Comparison of ENCODE assay signal across 1 cellular context in genomic region chr12:49658276-49658675, GRCh38.
TF ChIP-seq lines count a peak whose summit lies in the region.

No MANE protein-coding gene starts in this region.

TF ChIP-seq in HepG2, 621 proteins besides CTCF, POLR2A, EP300 and RAD21:
- TF ChIP-seq, protein P1, sequence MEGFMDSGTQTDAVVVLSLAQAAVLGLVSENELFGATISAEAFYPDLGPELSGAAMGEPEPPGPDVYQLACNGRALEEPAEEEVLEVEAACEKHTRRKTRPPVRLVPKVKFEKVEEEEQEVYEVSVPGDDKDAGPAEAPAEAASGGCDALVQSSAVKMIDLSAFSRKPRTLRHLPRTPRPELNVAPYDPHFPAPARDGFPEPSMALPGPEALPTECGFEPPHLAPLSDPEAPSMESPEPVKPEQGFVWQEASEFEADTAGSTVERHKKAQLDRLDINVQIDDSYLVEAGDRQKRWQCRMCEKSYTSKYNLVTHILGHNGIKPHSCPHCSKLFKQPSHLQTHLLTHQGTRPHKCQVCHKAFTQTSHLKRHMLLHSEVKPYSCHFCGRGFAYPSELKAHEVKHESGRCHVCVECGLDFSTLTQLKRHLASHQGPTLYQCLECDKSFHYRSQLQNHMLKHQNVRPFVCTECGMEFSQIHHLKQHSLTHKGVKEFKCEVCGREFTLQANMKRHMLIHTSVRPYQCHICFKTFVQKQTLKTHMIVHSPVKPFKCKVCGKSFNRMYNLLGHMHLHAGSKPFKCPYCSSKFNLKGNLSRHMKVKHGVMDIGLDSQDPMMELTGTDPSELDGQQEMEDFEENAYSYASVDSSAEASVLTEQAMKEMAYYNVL (CRISPR knock-in tag; IDR thresholded peaks at IDR 0.05; ENCODE audit: borderline replicate concordance): no peak
- TF ChIP-seq, protein P2, sequence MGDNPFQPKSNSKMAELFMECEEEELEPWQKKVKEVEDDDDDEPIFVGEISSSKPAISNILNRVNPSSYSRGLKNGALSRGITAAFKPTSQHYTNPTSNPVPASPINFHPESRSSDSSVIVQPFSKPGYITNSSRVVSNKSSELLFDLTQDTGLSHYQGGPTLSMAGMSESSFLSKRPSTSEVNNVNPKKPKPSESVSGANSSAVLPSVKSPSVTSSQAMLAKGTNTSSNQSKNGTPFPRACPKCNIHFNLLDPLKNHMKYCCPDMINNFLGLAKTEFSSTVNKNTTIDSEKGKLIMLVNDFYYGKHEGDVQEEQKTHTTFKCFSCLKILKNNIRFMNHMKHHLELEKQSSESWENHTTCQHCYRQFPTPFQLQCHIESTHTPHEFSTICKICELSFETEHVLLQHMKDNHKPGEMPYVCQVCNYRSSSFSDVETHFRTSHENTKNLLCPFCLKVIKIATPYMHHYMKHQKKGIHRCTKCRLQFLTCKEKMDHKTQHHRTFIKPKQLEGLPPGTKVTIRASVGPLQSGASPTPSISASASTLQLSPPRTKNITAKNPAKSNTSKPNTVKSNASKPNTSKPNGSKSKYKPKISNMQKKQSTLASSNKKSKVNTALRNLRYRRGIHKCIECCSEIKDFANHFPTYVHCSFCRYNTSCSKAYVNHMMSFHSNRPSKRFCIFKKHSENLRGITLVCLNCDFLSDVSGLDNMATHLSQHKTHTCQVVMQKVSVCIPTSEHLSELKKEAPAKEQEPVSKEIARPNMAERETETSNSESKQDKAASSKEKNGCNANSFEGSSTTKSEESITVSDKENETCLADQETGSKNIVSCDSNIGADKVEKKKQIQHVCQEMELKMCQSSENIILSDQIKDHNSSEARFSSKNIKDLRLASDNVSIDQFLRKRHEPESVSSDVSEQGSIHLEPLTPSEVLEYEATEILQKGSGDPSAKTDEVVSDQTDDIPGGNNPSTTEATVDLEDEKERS (CRISPR knock-in tag; IDR thresholded peaks at IDR 0.05): no peak
- no peak for TF ChIP-seq ONECUT2 (CRISPR knock-in tag; IDR thresholded peaks at IDR 0.05)
- TF ChIP-seq, protein P3, sequence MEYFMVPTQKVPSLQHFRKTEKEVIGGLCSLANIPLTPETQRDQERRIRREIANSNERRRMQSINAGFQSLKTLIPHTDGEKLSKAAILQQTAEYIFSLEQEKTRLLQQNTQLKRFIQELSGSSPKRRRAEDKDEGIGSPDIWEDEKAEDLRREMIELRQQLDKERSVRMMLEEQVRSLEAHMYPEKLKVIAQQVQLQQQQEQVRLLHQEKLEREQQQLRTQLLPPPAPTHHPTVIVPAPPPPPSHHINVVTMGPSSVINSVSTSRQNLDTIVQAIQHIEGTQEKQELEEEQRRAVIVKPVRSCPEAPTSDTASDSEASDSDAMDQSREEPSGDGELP (IDR thresholded peaks at IDR 0.05; ENCODE audit: borderline replicate concordance, low read depth): no peak
- no peak for TF ChIP-seq ZNF773 (CRISPR knock-in tag; IDR thresholded peaks at IDR 0.05; ENCODE audit: borderline replicate concordance)
- no peak for TF ChIP-seq ZFP91 (CRISPR knock-in tag; IDR thresholded peaks at IDR 0.05; ENCODE audit: borderline replicate concordance)
- TF ChIP-seq HOXD1 (CRISPR knock-in tag; IDR thresholded peaks at IDR 0.05): no peak
- TF ChIP-seq ETV6 (CRISPR knock-in tag; conservative IDR thresholded peaks at IDR 0.05): no peak
- TF ChIP-seq ZMYM2 (CRISPR knock-in tag; IDR thresholded peaks at IDR 0.05): no peak
- TF ChIP-seq NBN (conservative IDR thresholded peaks at IDR 0.05): no peak
